Comparison of ENCODE assay signal across 27 cellular contexts in the genomic region with DNA sequence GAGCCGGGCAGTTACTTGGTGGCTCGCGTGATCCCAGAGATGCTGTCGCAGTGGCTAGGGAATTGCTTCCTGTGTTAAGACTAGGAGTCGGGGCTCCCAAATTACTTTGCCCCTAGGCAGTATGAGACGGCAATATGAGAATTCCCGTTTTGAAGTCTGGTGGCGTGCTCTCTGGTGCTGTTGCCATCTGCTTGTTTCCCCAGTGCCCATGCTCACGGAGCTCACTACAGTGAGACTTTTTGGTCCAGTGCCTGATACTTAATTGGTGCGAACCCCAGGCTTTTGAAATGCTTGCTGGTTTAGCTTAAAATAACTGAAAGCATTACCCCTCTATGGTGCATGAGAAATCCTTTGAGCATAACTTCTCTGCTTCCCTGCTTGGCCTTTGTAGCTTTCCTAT. TPM values are rescaled to one million over a fixed set of nuclear protein-coding genes. Genes with fewer than 3 reads are reported as not detected.
"Had no signal": no experiment of that assay in that cellular context is flagged by ENCODE, and none has a peak within 500 bp of the region (broad histone marks: within the 10 kb centered on the region; RNA-seq: fewer than 3 reads in every experiment).

No MANE protein-coding gene starts in this region.

- DNase-seq: activated B cell treated with CpG ODN at 0.5 μM for 24 hours; activated CD4-positive, alpha-beta memory T cell treated with anti-CD3 and anti-CD28 coated beads for 36 hours; activated CD4-positive, alpha-beta T cell treated with anti-CD3 and anti-CD28 coated beads for 1 hour; activated CD4-positive, alpha-beta T cell treated with anti-CD3 and anti-CD28 coated beads, Interleukin-2, amount 10 ng/mL, durations not matched to agents 24 days and 14 days; activated CD8-positive, alpha-beta memory T cell treated with anti-CD3 and anti-CD28 coated beads for 24 hours; activated gamma-delta T cell; activated naive CD4-positive, alpha-beta T cell treated with anti-CD3 and anti-CD28 coated beads for 36 hours; activated T-cell treated with anti-CD3 and anti-CD28 coated beads, Interleukin-2, amount 50 U/mL, for 4 hours; amygdala; Kasumi-1; NCI-H1105 treated with DMSO at 0.1 percent for 48 hours; NCI-H146; NCI-H2029; NCI-H2107; NCI-H345; NCI-H510A; NCI-H526 treated with DMSO at 0.1 percent for 48 hours; NK-92 treated with Interleukin-12 subunit alpha and Interleukin-12 subunit beta, amount 100 ng/mL, for 24 hours; OCI-M1; RPMI8226; T-cell; T-helper 2 cell; T1000 had no signal

- H3K27me3 Mint-ChIP-seq: activated B cell treated with CpG ODN at 0.5 μM for 24 hours; activated CD4-positive, alpha-beta memory T cell treated with anti-CD3 and anti-CD28 coated beads for 36 hours; activated CD4-positive, alpha-beta T cell treated with anti-CD3 and anti-CD28 coated beads, Interleukin-2, amount 10 ng/mL, durations not matched to agents 24 days and 14 days; activated naive CD8-positive, alpha-beta T cell; activated T-helper 17 cell treated with anti-CD3 and anti-CD28 coated beads, Interleukin-2, amount 50 U/mL, for 72 hours; T-cell had no signal

- H3K27ac ChIP-seq: SK-N-MC had no signal

- H3K4me3 Mint-ChIP-seq: activated B cell treated with CpG ODN at 0.5 μM for 24 hours; activated CD4-positive, alpha-beta memory T cell treated with anti-CD3 and anti-CD28 coated beads for 36 hours; activated CD4-positive, alpha-beta T cell treated with anti-CD3 and anti-CD28 coated beads, Interleukin-2, amount 10 ng/mL, durations not matched to agents 24 days and 14 days; activated naive CD4-positive, alpha-beta T cell treated with anti-CD3 and anti-CD28 coated beads for 36 hours; activated naive CD8-positive, alpha-beta T cell; activated T-cell treated with anti-CD3 and anti-CD28 coated beads, Interleukin-2, amount 50 U/mL, for 4 hours; activated T-helper 17 cell treated with anti-CD3 and anti-CD28 coated beads, Interleukin-2, amount 50 U/mL, for 72 hours; T-cell had no signal

- H3K27ac Mint-ChIP-seq: activated B cell treated with CpG ODN at 0.5 μM for 24 hours; activated CD4-positive, alpha-beta memory T cell treated with anti-CD3 and anti-CD28 coated beads for 36 hours; activated CD4-positive, alpha-beta T cell treated with anti-CD3 and anti-CD28 coated beads, Interleukin-2, amount 10 ng/mL, durations not matched to agents 24 days and 14 days; activated naive CD4-positive, alpha-beta T cell treated with anti-CD3 and anti-CD28 coated beads for 36 hours; activated naive CD8-positive, alpha-beta T cell; T-cell had no signal

- H3K9me3 Mint-ChIP-seq: activated B cell treated with CpG ODN at 0.5 μM for 24 hours; activated CD4-positive, alpha-beta memory T cell treated with anti-CD3 and anti-CD28 coated beads for 36 hours; activated CD4-positive, alpha-beta T cell treated with anti-CD3 and anti-CD28 coated beads, Interleukin-2, amount 10 ng/mL, durations not matched to agents 24 days and 14 days; activated naive CD4-positive, alpha-beta T cell treated with anti-CD3 and anti-CD28 coated beads for 36 hours; activated T-cell treated with anti-CD3 and anti-CD28 coated beads, Interleukin-2, amount 50 U/mL, for 4 hours; activated T-helper 17 cell treated with anti-CD3 and anti-CD28 coated beads, Interleukin-2, amount 50 U/mL, for 72 hours; T-cell had no signal

- H3K36me3 Mint-ChIP-seq: activated naive CD8-positive, alpha-beta T cell had no signal

- H3K4me3 ChIP-seq: K562, SK-N-MC had no signal

- H3K4me1 Mint-ChIP-seq: activated B cell treated with CpG ODN at 0.5 μM for 24 hours; activated CD4-positive, alpha-beta T cell treated with anti-CD3 and anti-CD28 coated beads, Interleukin-2, amount 10 ng/mL, durations not matched to agents 24 days and 14 days; activated T-helper 17 cell treated with anti-CD3 and anti-CD28 coated beads, Interleukin-2, amount 50 U/mL, for 72 hours; T-cell had no signal

RNA-seq across cellular contexts. Expression of gene AGT, which starts 22.3 kb away (rescaled TPM):
- total RNA-seq: activated B cell treated with CpG ODN at 0.5 μM for 24 hours; activated CD4-positive, alpha-beta memory T cell treated with anti-CD3 and anti-CD28 coated beads for 36 hours; activated CD4-positive, alpha-beta T cell treated with anti-CD3 and anti-CD28 coated beads, Interleukin-2, amount 10 ng/mL, durations not matched to agents 24 days and 14 days; activated naive CD4-positive, alpha-beta T cell treated with anti-CD3 and anti-CD28 coated beads for 36 hours; activated T-helper 17 cell treated with anti-CD3 and anti-CD28 coated beads, Interleukin-2, amount 50 U/mL, for 72 hours had no signal
- polyA plus RNA-seq: K562 had no signal

RNA-seq across cellular contexts. Expression of gene CAPN9, which starts 55.6 kb away (rescaled TPM):
- total RNA-seq: activated B cell treated with CpG ODN at 0.5 μM for 24 hours; activated CD4-positive, alpha-beta memory T cell treated with anti-CD3 and anti-CD28 coated beads for 36 hours; activated CD4-positive, alpha-beta T cell treated with anti-CD3 and anti-CD28 coated beads, Interleukin-2, amount 10 ng/mL, durations not matched to agents 24 days and 14 days; activated naive CD4-positive, alpha-beta T cell treated with anti-CD3 and anti-CD28 coated beads for 36 hours; activated T-cell treated with anti-CD3 and anti-CD28 coated beads, Interleukin-2, amount 50 U/mL, for 4 hours; activated T-helper 17 cell treated with anti-CD3 and anti-CD28 coated beads, Interleukin-2, amount 50 U/mL, for 72 hours; K562; T-cell had no signal
- polyA plus RNA-seq: K562 had no signal
